Comparison of ENCODE assay signal across 1 cellular context in the genomic region with DNA sequence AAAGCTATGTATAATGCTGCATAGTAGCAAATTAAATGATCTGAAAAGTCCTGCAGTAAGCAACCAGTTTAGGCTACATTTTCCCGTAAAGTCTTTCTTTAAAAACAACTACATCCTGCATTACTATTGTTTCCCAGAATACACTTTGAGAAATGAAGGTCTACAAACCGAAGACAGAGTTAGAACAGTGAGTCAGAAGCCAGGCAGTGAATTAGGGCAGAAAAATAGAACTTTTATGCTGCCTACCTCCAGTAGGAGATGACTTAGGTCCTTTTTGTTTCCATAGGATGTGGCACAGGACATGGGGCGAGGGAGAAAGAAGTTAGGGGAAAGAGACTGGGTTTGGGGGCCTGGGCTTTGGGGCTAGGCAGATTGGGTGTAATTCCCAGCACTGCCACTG.
TF ChIP-seq lines count a peak whose summit lies in the region.

No MANE protein-coding gene starts in this region.

TF ChIP-seq in GM23338, 12 proteins besides CTCF, POLR2A, EP300 and RAD21 (continued from another document):
- TF ChIP-seq, protein P1, sequence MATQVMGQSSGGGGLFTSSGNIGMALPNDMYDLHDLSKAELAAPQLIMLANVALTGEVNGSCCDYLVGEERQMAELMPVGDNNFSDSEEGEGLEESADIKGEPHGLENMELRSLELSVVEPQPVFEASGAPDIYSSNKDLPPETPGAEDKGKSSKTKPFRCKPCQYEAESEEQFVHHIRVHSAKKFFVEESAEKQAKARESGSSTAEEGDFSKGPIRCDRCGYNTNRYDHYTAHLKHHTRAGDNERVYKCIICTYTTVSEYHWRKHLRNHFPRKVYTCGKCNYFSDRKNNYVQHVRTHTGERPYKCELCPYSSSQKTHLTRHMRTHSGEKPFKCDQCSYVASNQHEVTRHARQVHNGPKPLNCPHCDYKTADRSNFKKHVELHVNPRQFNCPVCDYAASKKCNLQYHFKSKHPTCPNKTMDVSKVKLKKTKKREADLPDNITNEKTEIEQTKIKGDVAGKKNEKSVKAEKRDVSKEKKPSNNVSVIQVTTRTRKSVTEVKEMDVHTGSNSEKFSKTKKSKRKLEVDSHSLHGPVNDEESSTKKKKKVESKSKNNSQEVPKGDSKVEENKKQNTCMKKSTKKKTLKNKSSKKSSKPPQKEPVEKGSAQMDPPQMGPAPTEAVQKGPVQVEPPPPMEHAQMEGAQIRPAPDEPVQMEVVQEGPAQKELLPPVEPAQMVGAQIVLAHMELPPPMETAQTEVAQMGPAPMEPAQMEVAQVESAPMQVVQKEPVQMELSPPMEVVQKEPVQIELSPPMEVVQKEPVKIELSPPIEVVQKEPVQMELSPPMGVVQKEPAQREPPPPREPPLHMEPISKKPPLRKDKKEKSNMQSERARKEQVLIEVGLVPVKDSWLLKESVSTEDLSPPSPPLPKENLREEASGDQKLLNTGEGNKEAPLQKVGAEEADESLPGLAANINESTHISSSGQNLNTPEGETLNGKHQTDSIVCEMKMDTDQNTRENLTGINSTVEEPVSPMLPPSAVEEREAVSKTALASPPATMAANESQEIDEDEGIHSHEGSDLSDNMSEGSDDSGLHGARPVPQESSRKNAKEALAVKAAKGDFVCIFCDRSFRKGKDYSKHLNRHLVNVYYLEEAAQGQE (IDR thresholded peaks at IDR 0.05; ENCODE audit: unreplicated experiment) = no peak
- TF ChIP-seq, protein P2, sequence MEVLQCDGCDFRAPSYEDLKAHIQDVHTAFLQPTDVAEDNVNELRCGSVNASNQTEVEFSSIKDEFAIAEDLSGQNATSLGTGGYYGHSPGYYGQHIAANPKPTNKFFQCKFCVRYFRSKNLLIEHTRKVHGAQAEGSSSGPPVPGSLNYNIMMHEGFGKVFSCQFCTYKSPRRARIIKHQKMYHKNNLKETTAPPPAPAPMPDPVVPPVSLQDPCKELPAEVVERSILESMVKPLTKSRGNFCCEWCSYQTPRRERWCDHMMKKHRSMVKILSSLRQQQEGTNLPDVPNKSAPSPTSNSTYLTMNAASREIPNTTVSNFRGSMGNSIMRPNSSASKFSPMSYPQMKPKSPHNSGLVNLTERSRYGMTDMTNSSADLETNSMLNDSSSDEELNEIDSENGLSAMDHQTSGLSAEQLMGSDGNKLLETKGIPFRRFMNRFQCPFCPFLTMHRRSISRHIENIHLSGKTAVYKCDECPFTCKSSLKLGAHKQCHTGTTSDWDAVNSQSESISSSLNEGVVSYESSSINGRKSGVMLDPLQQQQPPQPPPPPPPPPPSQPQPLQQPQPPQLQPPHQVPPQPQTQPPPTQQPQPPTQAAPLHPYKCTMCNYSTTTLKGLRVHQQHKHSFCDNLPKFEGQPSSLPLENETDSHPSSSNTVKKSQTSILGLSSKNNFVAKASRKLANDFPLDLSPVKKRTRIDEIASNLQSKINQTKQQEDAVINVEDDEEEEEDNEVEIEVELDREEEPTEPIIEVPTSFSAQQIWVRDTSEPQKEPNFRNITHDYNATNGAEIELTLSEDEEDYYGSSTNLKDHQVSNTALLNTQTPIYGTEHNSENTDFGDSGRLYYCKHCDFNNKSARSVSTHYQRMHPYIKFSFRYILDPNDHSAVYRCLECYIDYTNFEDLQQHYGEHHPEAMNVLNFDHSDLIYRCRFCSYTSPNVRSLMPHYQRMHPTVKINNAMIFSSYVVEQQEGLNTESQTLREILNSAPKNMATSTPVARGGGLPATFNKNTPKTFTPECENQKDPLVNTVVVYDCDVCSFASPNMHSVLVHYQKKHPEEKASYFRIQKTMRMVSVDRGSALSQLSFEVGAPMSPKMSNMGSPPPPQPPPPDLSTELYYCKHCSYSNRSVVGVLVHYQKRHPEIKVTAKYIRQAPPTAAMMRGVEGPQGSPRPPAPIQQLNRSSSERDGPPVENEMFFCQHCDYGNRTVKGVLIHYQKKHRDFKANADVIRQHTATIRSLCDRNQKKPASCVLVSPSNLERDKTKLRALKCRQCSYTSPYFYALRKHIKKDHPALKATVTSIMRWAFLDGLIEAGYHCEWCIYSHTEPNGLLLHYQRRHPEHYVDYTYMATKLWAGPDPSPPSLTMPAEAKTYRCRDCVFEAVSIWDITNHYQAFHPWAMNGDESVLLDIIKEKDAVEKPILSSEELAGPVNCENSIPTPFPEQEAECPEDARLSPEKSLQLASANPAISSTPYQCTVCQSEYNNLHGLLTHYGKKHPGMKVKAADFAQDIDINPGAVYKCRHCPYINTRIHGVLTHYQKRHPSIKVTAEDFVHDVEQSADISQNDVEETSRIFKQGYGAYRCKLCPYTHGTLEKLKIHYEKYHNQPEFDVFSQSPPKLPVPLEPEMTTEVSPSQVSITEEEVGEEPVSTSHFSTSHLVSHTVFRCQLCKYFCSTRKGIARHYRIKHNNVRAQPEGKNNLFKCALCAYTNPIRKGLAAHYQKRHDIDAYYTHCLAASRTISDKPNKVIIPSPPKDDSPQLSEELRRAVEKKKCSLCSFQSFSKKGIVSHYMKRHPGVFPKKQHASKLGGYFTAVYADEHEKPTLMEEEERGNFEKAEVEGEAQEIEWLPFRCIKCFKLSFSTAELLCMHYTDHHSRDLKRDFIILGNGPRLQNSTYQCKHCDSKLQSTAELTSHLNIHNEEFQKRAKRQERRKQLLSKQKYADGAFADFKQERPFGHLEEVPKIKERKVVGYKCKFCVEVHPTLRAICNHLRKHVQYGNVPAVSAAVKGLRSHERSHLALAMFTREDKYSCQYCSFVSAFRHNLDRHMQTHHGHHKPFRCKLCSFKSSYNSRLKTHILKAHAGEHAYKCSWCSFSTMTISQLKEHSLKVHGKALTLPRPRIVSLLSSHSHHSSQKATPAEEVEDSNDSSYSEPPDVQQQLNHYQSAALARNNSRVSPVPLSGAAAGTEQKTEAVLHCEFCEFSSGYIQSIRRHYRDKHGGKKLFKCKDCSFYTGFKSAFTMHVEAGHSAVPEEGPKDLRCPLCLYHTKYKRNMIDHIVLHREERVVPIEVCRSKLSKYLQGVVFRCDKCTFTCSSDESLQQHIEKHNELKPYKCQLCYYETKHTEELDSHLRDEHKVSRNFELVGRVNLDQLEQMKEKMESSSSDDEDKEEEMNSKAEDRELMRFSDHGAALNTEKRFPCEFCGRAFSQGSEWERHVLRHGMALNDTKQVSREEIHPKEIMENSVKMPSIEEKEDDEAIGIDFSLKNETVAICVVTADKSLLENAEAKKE (CRISPR knock-in tag; IDR thresholded peaks at IDR 0.05) = no peak
- no peak for TF ChIP-seq ZNF331 (CRISPR knock-in tag; IDR thresholded peaks at IDR 0.05; ENCODE audit: low read depth)
- TF ChIP-seq NANOG (IDR thresholded peaks at IDR 0.05; ENCODE audit: borderline replicate concordance) = no peak
- no peak for TF ChIP-seq CREB1 (CRISPR knock-in tag; IDR thresholded peaks at IDR 0.05; ENCODE audit: low read depth)
